9 cellular contexts compared by ENCODE assay signal in genomic region chr3:47476644-47477199, GRCh38. TPM values are rescaled to one million over a fixed set of nuclear protein-coding genes. Genes with fewer than 3 reads are reported as not detected.
DNase-seq lines count a peak whose midpoint lies in the region; ATAC-seq, FAIRE-seq and TF ChIP-seq lines count a peak whose summit lies in the region.
"Had no signal": no experiment of that assay in that cellular context is flagged by ENCODE, and none has a peak within 500 bp of the region (broad histone marks: within the 10 kb centered on the region; RNA-seq: fewer than 3 reads in every experiment).

No MANE protein-coding gene starts in this region.

- TF ChIP-seq CTCF in A549 (IDR thresholded peaks at IDR 0.05) (no peak), breast epithelium (IDR thresholded peaks at IDR 0.05) (no peak)

- no peak for TF ChIP-seq RAD21 in A549 (conservative IDR thresholded peaks at IDR 0.05 in 1 of 2, IDR thresholded peaks at IDR 0.05 in 1 of 2)

- H3K4me3 ChIP-seq in A549 (no peak overlapping the region), breast epithelium (peak overlapping the region; percentile 92 to 98 (median 92))

- no peak for FAIRE-seq in A549 (lab: Jason Lieb, UNC)

- H3K27ac ChIP-seq in A549: no peak overlapping the region; a peak in 1 of 6 replicates
- peak overlapping the region; percentile 91 for H3K27ac ChIP-seq in breast epithelium

- TF ChIP-seq POLR2A in A549 (IDR thresholded peaks at IDR 0.05; ENCODE audit: low read length): no peak
- no peak for TF ChIP-seq POLR2A in breast epithelium (IDR thresholded peaks at IDR 0.05)

- no peaks in the 10 kb centered on the region for H3K27me3 Mint-ChIP-seq in IgD-negative memory B cell
- no peaks in the 10 kb centered on the region for H3K27me3 Mint-ChIP-seq in naive thymus-derived CD8-positive, alpha-beta T cell

- 82% methylated on average over 10 of the region's 11 CpGs for WGBS in A549 (ENCODE audit: missing lambda C conversion rate)

- H3K9me3 Mint-ChIP-seq in IgD-negative memory B cell: no peaks in the 10 kb centered on the region
- H3K9me3 Mint-ChIP-seq in naive thymus-derived CD8-positive, alpha-beta T cell: no peaks in the 10 kb centered on the region

- H3K4me1 ChIP-seq in A549 (no peaks in the 10 kb centered on the region; the same call in 2 of the 3 replicates), breast epithelium (peaks cover 0 to 13% of the 10 kb centered on the region in 2 donors)

- H3K4me3 Mint-ChIP-seq in IgD-negative memory B cell: peak overlapping the region in 3 of 4 donors; percentile 17 to 90 (median 72)
- H3K4me3 Mint-ChIP-seq in naive thymus-derived CD8-positive, alpha-beta T cell: peak overlapping the region; percentile 84 to 95 (median 92)

- DNase-seq in A549 (ENCODE audit: low read depth in 1 of 2, low spot score in 1 of 2) (no peak), breast epithelium (ENCODE audit: low spot score in 2 of 2) (no peak), activated gamma-delta T cell (lab: John Stamatoyannopoulos, UW) (no peak), iPS-NIHi11 (ENCODE audit: low spot score) (no peak)
- peak in 2 of 10 donors; percentile 2 to 64 for DNase-seq in naive thymus-derived CD8-positive, alpha-beta T cell
- DNase-seq: stimulated activated CD4-positive, alpha-beta T cell treated with anti-CD3 and anti-CD28 coated beads, Interleukin-15, amount 100 ng/mL, for 24 hours had no signal

- intact Hi-C loops in breast epithelium (cut with DNase I; ENCODE audit: low total_unique reads): no loop called here

- TF ChIP-seq EP300 in A549 (IDR thresholded peaks at IDR 0.05): no peak

- ATAC-seq in A549 (no peak), GM21786 (IDR thresholded peaks at IDR 0.05; ENCODE audit: unreplicated experiment) (no peak), HG02678 (IDR thresholded peaks at IDR 0.05; ENCODE audit: unreplicated experiment) (no peak)
- ATAC-seq in naive thymus-derived CD8-positive, alpha-beta T cell: no peak

- peak overlapping the region; percentile 77 for H3K4me2 ChIP-seq in A549

- H3K9me3 ChIP-seq in A549 (no peaks in the 10 kb centered on the region), breast epithelium (no peaks in the 10 kb centered on the region)

- H3K36me3 ChIP-seq in breast epithelium: no peaks in the 10 kb centered on the region

- H3K4me1 Mint-ChIP-seq in IgD-negative memory B cell: peaks cover 12 to 26% (median 25%) of the 10 kb centered on the region in 3 donors
- H3K4me1 Mint-ChIP-seq in naive thymus-derived CD8-positive, alpha-beta T cell: peaks cover 13 to 44% (median 40%) of the 10 kb centered on the region in 4 donors

- no peaks in the 10 kb centered on the region for H3K27me3 ChIP-seq in breast epithelium

- POLR2A ChIA-PET in A549 (lab: Yijun Ruan, JAX): no interaction called here
- POLR2A ChIA-PET in naive thymus-derived CD8-positive, alpha-beta T cell (lab: Charles Lee): interaction anchor here (0.5 to 2.3 kb wide), 6 partner anchors 10 to 686 kb away, joined by 3 to 23 read pairs (median 4); partner anchors contain the start of gene NBEAL2

- H3K27ac Mint-ChIP-seq in IgD-negative memory B cell: peak overlapping the region; percentile 81 to 93 (median 92)
- H3K27ac Mint-ChIP-seq in naive thymus-derived CD8-positive, alpha-beta T cell: peak overlapping the region; percentile 75 to 97 (median 94)

- CTCF ChIA-PET in A549 (lab: Yijun Ruan, JAX): interaction anchor here (0.6 to 2.5 kb wide), 13 partner anchors 10 to 362 kb away, joined by 3 to 34 read pairs (median 3); no protein-coding TSS in a partner anchor

- peaks cover 1% of the 10 kb centered on the region for H3K36me3 Mint-ChIP-seq in IgD-negative memory B cell
- H3K36me3 Mint-ChIP-seq in naive thymus-derived CD8-positive, alpha-beta T cell: peaks cover 0 to 2% (median 0%) of the 10 kb centered on the region in 3 donors

TF ChIP-seq in A549, 52 proteins besides CTCF, POLR2A, EP300 and RAD21:
- TF ChIP-seq FOSB (CRISPR knock-in tag; IDR thresholded peaks at IDR 0.05) (no peak), HEYL (CRISPR knock-in tag; IDR thresholded peaks at IDR 0.05) (no peak), NR3C1 (IDR thresholded peaks at IDR 0.05) (no peak)

RNA-seq across cellular contexts. Expression of gene SCAP, which starts 1.0 kb away (rescaled TPM):
- 12.9 and 27.2 TPM in 2 replicates for polyA plus RNA-seq in A549 (2011; rRNA removed)
- 18.4 and 25.7 TPM in 2 replicates for polyA plus RNA-seq in A549 (2012; cell fraction: cytosol; rRNA removed)
- 61.7 and 69.0 TPM in 2 replicates for polyA plus RNA-seq in A549 (2012; cell fraction: nucleus; rRNA removed)
- 21.9 to 25.9 TPM (median 24.8 TPM) in 3 replicates for polyA plus RNA-seq in A549 (2017; fragmentation: RNase III; extraction: RNeasy Plus Mini Kit Qiagen cat#74134 plus additional on column Dnase treatment)
- polyA minus RNA-seq in A549 (2011; rRNA and poly(A)+ RNA removed): 51.9 and 56.4 TPM in 2 replicates
- polyA plus RNA-seq in IgD-negative memory B cell: 38.7 TPM
- total RNA-seq in breast epithelium: 10 to 100 TPM; 54.7 to 78.0 (median 72.7) TPM
- 10 to 100 TPM; 94.8 to 95.9 TPM for total RNA-seq in naive thymus-derived CD8-positive, alpha-beta T cell
- polyA plus RNA-seq in naive thymus-derived CD8-positive, alpha-beta T cell: 10 to 100 TPM; 32.3 to 55.7 (median 38.7) TPM

RNA-seq across cellular contexts. Expression of gene ELP6, which starts 36.8 kb away (rescaled TPM):
- polyA plus RNA-seq in A549 (2011; rRNA removed): 40.0 and 42.0 TPM in 2 replicates
- 46.8 and 53.3 TPM in 2 replicates for polyA plus RNA-seq in A549 (2012; cell fraction: cytosol; rRNA removed)
- 44.1 and 49.1 TPM in 2 replicates for polyA plus RNA-seq in A549 (2012; cell fraction: nucleus; rRNA removed)
- 36.3 to 39.4 TPM (median 36.5 TPM) in 3 replicates for polyA plus RNA-seq in A549 (2017; fragmentation: RNase III; extraction: RNeasy Plus Mini Kit Qiagen cat#74134 plus additional on column Dnase treatment)
- 32.0 and 39.3 TPM in 2 replicates for polyA minus RNA-seq in A549 (2011; rRNA and poly(A)+ RNA removed)
- 39.2 TPM for polyA plus RNA-seq in IgD-negative memory B cell
- total RNA-seq in breast epithelium: 10 to 100 TPM; 21.8 to 28.5 (median 22.3) TPM
- 10 to 100 TPM; 30.1 to 39.5 TPM for total RNA-seq in naive thymus-derived CD8-positive, alpha-beta T cell
- polyA plus RNA-seq in naive thymus-derived CD8-positive, alpha-beta T cell: 10 to 100 TPM; 29.9 to 41.9 (median 33.8) TPM

Comparison
In these comparisons a context has a peak if more than half of its experiments do, and no peak if none do; other contexts are left out.
1. H3K27ac ChIP-seq: peak in breast epithelium (2 of 2); none in A549 (0 of 2).